16 cellular contexts compared by ENCODE assay signal in genomic region chr4:85720736-85721135, GRCh38.
DNase-seq lines count a peak whose midpoint lies in the region; ATAC-seq and TF ChIP-seq lines count a peak whose summit lies in the region.
"Had no signal": no experiment of that assay in that cellular context is flagged by ENCODE, and none has a peak within 500 bp of the region (broad histone marks: within the 10 kb centered on the region; RNA-seq: fewer than 3 reads in every experiment).

No MANE protein-coding gene starts in this region.

- H3K27me3 Mint-ChIP-seq in memory B cell = no peaks in the 10 kb centered on the region
- H3K27me3 Mint-ChIP-seq: stimulated activated naive CD8-positive, alpha-beta T cell treated with anti-CD3 and anti-CD28 coated beads, Interleukin-15, Interleukin-2, amounts not matched to agents 100 ng/mL and 50 ng/mL, for 24 hours had no signal

- H3K4me3 ChIP-seq in choroid plexus epithelial cell (ENCODE audit: low read depth, low read length) (no peak overlapping the region), uterus (no peak overlapping the region)

- DNase-seq in EH (ENCODE audit: low read depth) (peak; percentile 74), NCI-H226 (peak; percentile 62), choroid plexus epithelial cell (ENCODE audit: low read depth) (peak; percentile 66), memory B cell (ENCODE audit: low spot score in 2 of 2) (no peak), NCI-H2029 (lab: John Stamatoyannopoulos, UW) (no peak), uterus (no peak), OCI-M1 (lab: John Stamatoyannopoulos, UW) (no peak)
- DNase-seq: activated CD4-positive, alpha-beta T cell treated with anti-CD3 and anti-CD28 coated beads, Interleukin-2, amount 50 U/mL, for 4 hours; activated gamma-delta T cell; C1 segment of cervical spinal cord; GOT3; hippocampal formation; NCI-H2227 treated with DMSO at 0.1 percent for 48 hours had no signal

- ATAC-seq in memory B cell (ENCODE audit: low read depth) = no peak
- ATAC-seq in GM21529 (IDR thresholded peaks at IDR 0.05; ENCODE audit: unreplicated experiment) = no peak

- H3K27ac Mint-ChIP-seq in memory B cell = peak overlapping the region; percentile 2
- H3K27ac Mint-ChIP-seq: stimulated activated naive CD8-positive, alpha-beta T cell treated with anti-CD3 and anti-CD28 coated beads, Interleukin-15, Interleukin-2, amounts not matched to agents 100 ng/mL and 50 ng/mL, for 24 hours had no signal

- H3K36me3 ChIP-seq in uterus = no peaks in the 10 kb centered on the region

- TF ChIP-seq CTCF in choroid plexus epithelial cell (conservative IDR thresholded peaks at IDR 0.05; ENCODE audit: low read depth, low read length) (no peak), uterus (IDR thresholded peaks at IDR 0.05) (no peak)

- intact Hi-C loops in uterus (cut with DNase I; ENCODE audit: low total_unique reads) = no loop called here

- H3K4me1 Mint-ChIP-seq in memory B cell = peaks cover 24% of the 10 kb centered on the region

- no peak overlapping the region for H3K27ac ChIP-seq in uterus

- no peaks in the 10 kb centered on the region for H3K9me3 Mint-ChIP-seq in memory B cell
- H3K9me3 Mint-ChIP-seq: neural crest cell had no signal

- H3K4me3 Mint-ChIP-seq in memory B cell = no peak overlapping the region
- H3K4me3 Mint-ChIP-seq: neural crest cell; stimulated activated naive CD8-positive, alpha-beta T cell treated with anti-CD3 and anti-CD28 coated beads, Interleukin-15, Interleukin-2, amounts not matched to agents 100 ng/mL and 50 ng/mL, for 24 hours had no signal

- no peaks in the 10 kb centered on the region for H3K27me3 ChIP-seq in uterus

- H3K9me3 ChIP-seq in uterus = no peaks in the 10 kb centered on the region

- no peaks in the 10 kb centered on the region for H3K4me1 ChIP-seq in uterus

- no peak for TF ChIP-seq POLR2A in uterus (IDR thresholded peaks at IDR 0.05)

- peaks cover 22% of the 10 kb centered on the region for H3K36me3 Mint-ChIP-seq in memory B cell

Comparison
In these comparisons a context has a peak if more than half of its experiments do, and no peak if none do; other contexts are left out.
1. DNase-seq: peak in EH (single experiment), NCI-H226 (single experiment) and choroid plexus epithelial cell (single experiment); none in memory B cell (0 of 2), NCI-H2029 (single experiment), uterus (0 of 2) and OCI-M1 (single experiment).